1 cellular context compared by ENCODE assay signal in genomic region chr2:231576465-231576864, GRCh38.
TF ChIP-seq lines count a peak whose summit lies in the region.

No MANE protein-coding gene starts in this region.

TF ChIP-seq in H1, 55 proteins besides CTCF, POLR2A, EP300 and RAD21 (continued from another document):
- TF ChIP-seq ATF2 (IDR thresholded peaks at IDR 0.05; ENCODE audit: low read length) (no peak), PHF8 (conservative IDR thresholded peaks at IDR 0.05; ENCODE audit: low read depth, low read length) (no peak), JUND (IDR thresholded peaks at IDR 0.05; ENCODE audit: low read length) (no peak), POLR2AphosphoS5 (IDR thresholded peaks at IDR 0.05; ENCODE audit: low read depth, low read length) (no peak), RNF2 (IDR thresholded peaks at IDR 0.05; ENCODE audit: borderline replicate concordance, low read depth, low read length, missing control alignments, poor library complexity, severe bottlenecking) (no peak), ASH2L (IDR thresholded peaks at IDR 0.05; ENCODE audit: low read length) (no peak), E2F6 (IDR thresholded peaks at IDR 0.05) (no peak), RBBP5 (IDR thresholded peaks at IDR 0.05; ENCODE audit: borderline replicate concordance, low read depth, low read length) (no peak), RXRA (IDR thresholded peaks at IDR 0.05; ENCODE audit: insufficient read depth, low read depth, low read length) (no peak), SP4 (IDR thresholded peaks at IDR 0.05; ENCODE audit: low read length) (no peak)
